ENCODE assay signal across 2 cellular contexts in genomic region chr3:128146201-128146600, GRCh38.
TF ChIP-seq lines count a peak whose summit lies in the region.

No MANE protein-coding gene starts in this region.

TF ChIP-seq in IMR-90, 13 proteins besides CTCF, POLR2A, EP300 and RAD21:
- no peak for TF ChIP-seq ELK1 (IDR thresholded peaks at IDR 0.05; ENCODE audit: borderline replicate concordance, low read depth, low read length)
- TF ChIP-seq MAZ (IDR thresholded peaks at IDR 0.05; ENCODE audit: borderline replicate concordance, low read depth, low read length): no peak
- TF ChIP-seq NFE2L2 (IDR thresholded peaks at IDR 0.05; ENCODE audit: low read depth, low read length): no peak
- no peak for TF ChIP-seq MXI1 (IDR thresholded peaks at IDR 0.05; ENCODE audit: borderline replicate concordance, low read depth, low read length)
- TF ChIP-seq BHLHE40 (IDR thresholded peaks at IDR 0.05; ENCODE audit: low read depth, low read length): no peak
- no peak for TF ChIP-seq CEBPB (IDR thresholded peaks at IDR 0.05; ENCODE audit: low read depth, low read length)
- no peak for TF ChIP-seq MAFK (IDR thresholded peaks at IDR 0.05; ENCODE audit: low read depth, low read length)
- TF ChIP-seq USF2 (IDR thresholded peaks at IDR 0.05; ENCODE audit: low read depth, low read length): no peak
- TF ChIP-seq SMC3 (IDR thresholded peaks at IDR 0.05; ENCODE audit: low read depth, low read length): no peak
- TF ChIP-seq RCOR1 (IDR thresholded peaks at IDR 0.05; ENCODE audit: insufficient replicate concordance, low read length): no peak
- TF ChIP-seq FOS (IDR thresholded peaks at IDR 0.05; ENCODE audit: low read depth, low read length): no peak
- TF ChIP-seq CHD1 (IDR thresholded peaks at IDR 0.05; ENCODE audit: low read depth, low read length): no peak
- no peak for TF ChIP-seq RFX5 (IDR thresholded peaks at IDR 0.05; ENCODE audit: low read depth, low read length)

TF ChIP-seq in H1, 55 proteins besides CTCF, POLR2A, EP300 and RAD21:
- TF ChIP-seq CHD7 (IDR thresholded peaks at IDR 0.05; ENCODE audit: insufficient replicate concordance, low read length) (no peak), ASH2L (IDR thresholded peaks at IDR 0.05; ENCODE audit: low read length) (no peak), CBX5 (IDR thresholded peaks at IDR 0.05; ENCODE audit: low read depth, low read length) (no peak), CHD2 (IDR thresholded peaks at IDR 0.05; ENCODE audit: low read length) (no peak), SRF (IDR thresholded peaks at IDR 0.05; ENCODE audit: low read depth, low read length) (no peak), BRCA1 (IDR thresholded peaks at IDR 0.05; ENCODE audit: low read depth, low read length) (no peak), SIRT6 (IDR thresholded peaks at IDR 0.05; ENCODE audit: low read length) (no peak), SP2 (IDR thresholded peaks at IDR 0.05; ENCODE audit: low read length) (no peak), EZH2 (IDR thresholded peaks at IDR 0.05; ENCODE audit: low read depth, low read length, severe bottlenecking) (no peak), BACH1 (IDR thresholded peaks at IDR 0.05; ENCODE audit: low read length) (no peak), POLR2AphosphoS5 (IDR thresholded peaks at IDR 0.05; ENCODE audit: low read depth, low read length) (no peak), TEAD4 (IDR thresholded peaks at IDR 0.05; ENCODE audit: low read depth, low read length) (no peak)
